In genomic region chr3:114743746-114744145, GRCh38 we compare ENCODE assay signal across 24 cellular contexts.
"Had no signal": no experiment of that assay in that cellular context is flagged by ENCODE, and none has a peak within 500 bp of the region (broad histone marks: within the 10 kb centered on the region; RNA-seq: fewer than 3 reads in every experiment).

No MANE protein-coding gene starts in this region.

- DNase-seq: cortex of kidney; dorsolateral prefrontal cortex; effector CD8-positive, alpha-beta T cell; gastrocnemius medialis; heart right ventricle; islet precursor cell; left cardiac atrium; left ventricle myocardium inferior; lower lobe of right lung; naive B cell; nucleus accumbens; ovary; right cardiac atrium; stimulated activated CD4-positive, alpha-beta T cell treated with anti-CD3 and anti-CD28 coated beads, Interleukin-4, amount 100 ng/mL, for 1 hour; stimulated activated CD8-positive, alpha-beta memory T cell treated with anti-CD3 and anti-CD28 coated beads, Interleukin-4, amount 100 ng/mL, for 48 hours; upper lobe of right lung had no signal

- ATAC-seq: gastrocnemius medialis; heart right ventricle; left cardiac atrium; lower lobe of right lung; right cardiac atrium; stimulated activated memory B cell treated with anti-CD40 and anti-IgM and Interleukin-4, amounts not matched to agents 10 μg/mL and 1 μg/mL and 100 μg/mL, for 72 hours; upper lobe of right lung had no signal

- H3K4me2 ChIP-seq: neural progenitor cell had no signal

- H3K36me3 ChIP-seq: esophagus muscularis mucosa, gastrocnemius medialis, heart right ventricle, left ventricle myocardium inferior, lower lobe of right lung, neural progenitor cell, ovary, tibial nerve, upper lobe of right lung, vagina had no signal

- H3K4me1 Mint-ChIP-seq: neural progenitor cell had no signal

- H3K36me3 Mint-ChIP-seq: neural progenitor cell had no signal

- FAIRE-seq: endometrium had no signal

- H3K9me3 ChIP-seq: esophagus muscularis mucosa, gastrocnemius medialis, heart right ventricle, left ventricle myocardium inferior, lower lobe of right lung, ovary, tibial nerve, upper lobe of right lung, vagina had no signal

- H2AFZ ChIP-seq: neural progenitor cell had no signal

- H3K4me3 Mint-ChIP-seq: memory B cell; naive B cell; neural progenitor cell; stimulated activated memory B cell treated with anti-CD40 and anti-IgM and Interleukin-4, amounts not matched to agents 10 μg/mL and 1 μg/mL and 100 μg/mL, for 72 hours; stimulated activated naive CD8-positive, alpha-beta T cell treated with anti-CD3 and anti-CD28 coated beads, Interleukin-15, Interleukin-2, amounts not matched to agents 100 ng/mL and 50 ng/mL, for 24 hours had no signal

- H3K9me3 Mint-ChIP-seq: memory B cell; naive B cell; neural progenitor cell; stimulated activated memory B cell treated with anti-CD40 and anti-IgM and Interleukin-4, amounts not matched to agents 10 μg/mL and 1 μg/mL and 100 μg/mL, for 72 hours; stimulated activated naive CD8-positive, alpha-beta T cell treated with anti-CD3 and anti-CD28 coated beads, Interleukin-15, Interleukin-2, amounts not matched to agents 100 ng/mL and 50 ng/mL, for 24 hours had no signal

- H3K4me3 ChIP-seq: dorsolateral prefrontal cortex, esophagus muscularis mucosa, gastrocnemius medialis, heart right ventricle, left ventricle myocardium inferior, lower lobe of right lung, neural progenitor cell, ovary, tibial nerve, upper lobe of right lung, vagina had no signal

- H3K27ac Mint-ChIP-seq: memory B cell; naive B cell; neural progenitor cell; stimulated activated memory B cell treated with anti-CD40 and anti-IgM and Interleukin-4, amounts not matched to agents 10 μg/mL and 1 μg/mL and 100 μg/mL, for 72 hours; stimulated activated naive CD8-positive, alpha-beta T cell treated with anti-CD3 and anti-CD28 coated beads, Interleukin-15, Interleukin-2, amounts not matched to agents 100 ng/mL and 50 ng/mL, for 24 hours had no signal

- H3K27ac ChIP-seq: esophagus muscularis mucosa, gastrocnemius medialis, heart right ventricle, left ventricle myocardium inferior, lower lobe of right lung, neural progenitor cell, ovary, tibial nerve, upper lobe of right lung, vagina had no signal

- H3K27me3 Mint-ChIP-seq: memory B cell; naive B cell; stimulated activated memory B cell treated with anti-CD40 and anti-IgM and Interleukin-4, amounts not matched to agents 10 μg/mL and 1 μg/mL and 100 μg/mL, for 72 hours; stimulated activated naive CD8-positive, alpha-beta T cell treated with anti-CD3 and anti-CD28 coated beads, Interleukin-15, Interleukin-2, amounts not matched to agents 100 ng/mL and 50 ng/mL, for 24 hours had no signal

- H3K27me3 ChIP-seq: dorsolateral prefrontal cortex, esophagus muscularis mucosa, gastrocnemius medialis, heart right ventricle, neural progenitor cell, ovary, tibial nerve, upper lobe of right lung, vagina had no signal
